In the genomic region with DNA sequence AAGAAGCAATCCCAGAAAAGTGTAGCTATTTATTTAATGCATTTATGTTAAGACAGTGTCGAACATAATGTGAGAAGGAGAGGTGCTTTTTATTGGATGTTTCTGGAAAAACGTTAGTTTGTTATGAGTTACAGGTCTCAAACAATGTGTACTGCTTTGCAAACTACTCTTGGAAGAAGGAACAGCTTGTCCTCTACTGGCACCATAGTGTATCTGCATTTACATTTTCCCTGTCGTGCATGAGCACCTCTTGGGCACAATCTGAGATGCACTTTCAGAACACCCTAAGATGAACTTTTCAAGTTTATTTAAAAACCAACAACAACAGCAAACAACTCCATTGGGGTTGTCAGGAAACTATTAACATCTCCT, we compare ENCODE assay signal across 9 cellular contexts. TPM values are rescaled to one million over a fixed set of nuclear protein-coding genes. Genes with fewer than 3 reads are reported as not detected.
DNase-seq lines count a peak whose midpoint lies in the region; ATAC-seq and TF ChIP-seq lines count a peak whose summit lies in the region.
"Had no signal": no experiment of that assay in that cellular context is flagged by ENCODE, and none has a peak within 500 bp of the region (broad histone marks: within the 10 kb centered on the region; RNA-seq: fewer than 3 reads in every experiment).

No MANE protein-coding gene starts in this region.

- CTCF ChIA-PET in Panc1 (lab: Charles Lee) = interaction anchor here (0.6 to 1.5 kb wide), 5 partner anchors 15 to 1042 kb away, joined by 3 to 8 read pairs (median 4); a partner anchor contains a TSS

- TSS peak; percentile 16 for BruUV-seq in Panc1 (replicated peaks; lab: Mats Ljungman, UMichigan)

- TF ChIP-seq POLR2A in testis (IDR thresholded peaks at IDR 0.05) = no peak

- no peaks in the 10 kb centered on the region for H3K9me3 ChIP-seq in Panc1 (ENCODE audit: control insufficient read depth, insufficient read depth, low read depth, low read length)
- H3K9me3 ChIP-seq in testis = no peaks in the 10 kb centered on the region

- H3K4me1 ChIP-seq in Panc1 (ENCODE audit: control insufficient read depth, insufficient read depth, low read length) (no peaks in the 10 kb centered on the region), testis (no peaks in the 10 kb centered on the region)

- in situ Hi-C loops in Panc1 (cut with HindIII; ENCODE audit: low pct_unique_long_range_greater_than_20kb, low sequenced_read_pairs) = no loop called here

- DNase-seq in NCI-H748 (lab: John Stamatoyannopoulos, UW; ENCODE audit: unreplicated experiment) (peak; percentile 20), NCI-H748 treated with DMSO at 0.1 percent for 48 hours (lab: John Stamatoyannopoulos, UW) (no peak), Panc1 (ENCODE audit: low read depth, low spot score) (no peak), fibroblast of the conjunctiva (ENCODE audit: low read depth) (peak; percentile 52), testis (no peak), GM19238 (ENCODE audit: insufficient read length, low spot score) (no peak)
- DNase-seq: DMS79 treated with DMSO at 0.1 percent for 48 hours had no signal

- WGBS in testis, 2 donors = 29 to 30% methylated on average over 3 of the region's 3 CpGs

- H3K4me3 ChIP-seq in Panc1 (ENCODE audit: low read depth in 2 of 2, low read length in 2 of 2) = no peak overlapping the region
- no peak overlapping the region for H3K4me3 ChIP-seq in testis

- H3K27ac ChIP-seq in Panc1 (ENCODE audit: low read length) (no peak overlapping the region), testis (no peak overlapping the region)

- peak; percentile 72; the same call in 1 of the 2 replicates for TF ChIP-seq CTCF in Panc1 (IDR thresholded peaks at IDR 0.05)
- peak in 2 of 3 experiments; percentile 40 to 54 for TF ChIP-seq CTCF in testis (IDR thresholded peaks at IDR 0.05)

- intact Hi-C loops in Panc1 (cut with micrococcal nuclease; ENCODE audit: unreplicated experiment) = loop anchor here (5.0 kb wide), 1 partner anchor 107 kb away; a partner anchor contains a TSS
- intact Hi-C loops in testis (cut with DNase I; ENCODE audit: low total_unique reads) = no loop called here

- H3K27me3 ChIP-seq in Panc1 (ENCODE audit: control insufficient read depth, insufficient read depth, low read length) (no peaks in the 10 kb centered on the region), testis (no peaks in the 10 kb centered on the region)

- peak; percentile 89 for ATAC-seq in Panc1
- no peak for ATAC-seq in HG03139 (IDR thresholded peaks at IDR 0.05; ENCODE audit: unreplicated experiment)
- ATAC-seq in HG02981 (IDR thresholded peaks at IDR 0.05; ENCODE audit: unreplicated experiment) = no peak

- POLR2A ChIA-PET in Panc1 (lab: Charles Lee) = no interaction called here

- no peaks in the 10 kb centered on the region; the same call in 1 of the 2 replicates for H3K36me3 ChIP-seq in Panc1 (ENCODE audit: control insufficient read depth, insufficient read depth, low read length)
- H3K36me3 ChIP-seq in testis (ENCODE audit: low read depth, missing control alignments) = no peaks in the 10 kb centered on the region

RNA-seq across cellular contexts. Expression of a gene that starts 22.8 kb away (rescaled TPM):
- 31.4 TPM for total RNA-seq in Panc1 (2021; ENCODE audit: unreplicated experiment)
- polyA plus RNA-seq in Panc1 (2012; ENCODE audit: insufficient read length) = 18.4 TPM
- total RNA-seq in testis = 10 to 100 TPM; 13.8 to 25.6 TPM
- polyA plus RNA-seq in testis (ENCODE audit: insufficient read depth, low read depth, low replicate concordance) = 32.5 TPM

RNA-seq across cellular contexts. Expression of a gene that starts 35.5 kb away (rescaled TPM):
- total RNA-seq in Panc1 (2021; ENCODE audit: unreplicated experiment) (9.4 TPM), testis (1 to 10 TPM; 1.7 to 2.4 TPM)
- polyA plus RNA-seq in Panc1 (2012; ENCODE audit: insufficient read length) = 3.9 TPM
- polyA plus RNA-seq in testis (ENCODE audit: insufficient read depth, low read depth, low replicate concordance) = 0.95 TPM

Comparison
In these comparisons a context has a peak if more than half of its experiments do, and no peak if none do; other contexts are left out.
1. DNase-seq: peak in NCI-H748 (single experiment) and fibroblast of the conjunctiva (single experiment); none in NCI-H748 treated with DMSO at 0.1 percent for 48 hours (single experiment), Panc1 (single experiment), testis (single experiment) and GM19238 (single experiment).